24 cellular contexts compared by ENCODE assay signal in the genomic region with DNA sequence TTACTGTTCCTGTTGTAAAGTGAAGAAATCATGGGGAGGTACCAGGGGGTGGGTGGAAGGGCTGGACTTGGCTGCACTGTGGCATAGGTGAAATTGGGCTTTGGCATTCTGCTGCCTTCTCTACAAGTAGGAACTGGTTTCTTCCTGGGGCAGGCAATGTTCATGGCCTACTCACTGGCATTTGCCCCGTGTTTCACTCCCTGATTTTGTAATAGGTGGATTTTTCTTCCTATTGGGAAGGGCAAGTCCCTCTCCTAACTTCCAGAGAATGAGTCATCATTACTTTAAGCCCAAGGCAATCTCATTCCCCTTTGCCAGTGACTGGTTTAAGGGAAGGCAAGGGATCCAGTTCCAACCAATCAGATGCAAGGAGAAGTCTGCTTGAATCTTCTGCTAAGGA.
DNase-seq lines count a peak whose midpoint lies in the region; ATAC-seq, FAIRE-seq and TF ChIP-seq lines count a peak whose summit lies in the region.
"Had no signal": no experiment of that assay in that cellular context is flagged by ENCODE, and none has a peak within 500 bp of the region (broad histone marks: within the 10 kb centered on the region; RNA-seq: fewer than 3 reads in every experiment).

No MANE protein-coding gene starts in this region.

- H3K36me3 Mint-ChIP-seq in H9 (ENCODE audit: insufficient read depth in 1 of 3, low read depth in 3 of 3) = peaks cover 0 to 2% (median 0%) of the 10 kb centered on the region in 3 experiments; a peak in 5 of 7 replicates
- no peaks in the 10 kb centered on the region for H3K36me3 Mint-ChIP-seq in stimulated activated effector memory CD8-positive, alpha-beta T cell treated with anti-CD3 and anti-CD28 coated beads, Interleukin-12 subunit alpha, Interleukin-12 subunit beta, amount 100 ng/mL, for 72 hours

- TF ChIP-seq CTCF in bronchial epithelial cell (IDR thresholded peaks at IDR 0.05; ENCODE audit: insufficient read depth, low read length, severe bottlenecking) (no peak), HepG2 (CRISPR knock-in tag; IDR thresholded peaks at IDR 0.05) (no peak), H9 (conservative IDR thresholded peaks at IDR 0.05) (no peak), GM13977 (IDR thresholded peaks at IDR 0.05; ENCODE audit: extremely low read depth, insufficient read depth, missing control alignments) (no peak)

- no peak overlapping the region for H3K18ac ChIP-seq in H9 (ENCODE audit: insufficient read length, low read depth, low read length)

- BruUV-seq in HepG2 (replicated peaks; lab: Mats Ljungman, UMichigan) = no TSS peak

- no peak for FAIRE-seq in bronchial epithelial cell (lab: Jason Lieb, UNC)
- no peak for FAIRE-seq in HepG2 (lab: Jason Lieb, UNC)
- FAIRE-seq: HTR-8/SVneo had no signal

- H3K27me3 Mint-ChIP-seq in H9 (ENCODE audit: low read depth) = no peaks in the 10 kb centered on the region
- H3K27me3 Mint-ChIP-seq: activated CD4-positive, alpha-beta T cell treated with anti-CD3 and anti-CD28 coated beads, Interleukin-2, amount 10 ng/mL, durations not matched to agents 7 days and 5 days; activated naive CD8-positive, alpha-beta T cell; activated T-helper 17 cell treated with anti-CD3 and anti-CD28 coated beads, Interleukin-2, amount 50 U/mL, for 72 hours had no signal

- H3K79me1 ChIP-seq in H9 (ENCODE audit: insufficient read depth, low read depth, low read length, poor library complexity, severe bottlenecking) = no peaks in the 10 kb centered on the region

- H3T11ph ChIP-seq in H9 (ENCODE audit: low read length) = no peak overlapping the region

- no peak overlapping the region for H3K9ac ChIP-seq in HepG2 (ENCODE audit: insufficient read depth, low read depth, low read length)
- no peak overlapping the region for H3K9ac ChIP-seq in H9 (ENCODE audit: extremely low read depth, insufficient read length, low read length)

- H2AFZ ChIP-seq in HepG2 (ENCODE audit: low read length) = no peak overlapping the region
- H2AFZ ChIP-seq in H9 (ENCODE audit: low read length) = no peak overlapping the region

- H2BK12ac ChIP-seq in H9 (ENCODE audit: insufficient read length, low read depth, low read length) = no peak overlapping the region

- H3K4me2 ChIP-seq in HepG2 (ENCODE audit: low read depth, low read length) = no peak overlapping the region
- H3K4me2 ChIP-seq in H9 (ENCODE audit: insufficient read depth, insufficient read length, low read length) = no peak overlapping the region

- peaks cover 12% of the 10 kb centered on the region for H3K4me1 ChIP-seq in HepG2 (ENCODE audit: insufficient read depth, low read length)
- H3K4me1 ChIP-seq in H9 (ENCODE audit: insufficient read depth, low read length) = no peaks in the 10 kb centered on the region
- H3K4me1 ChIP-seq: lower lobe of right lung had no signal

- H4K91ac ChIP-seq in H9 (ENCODE audit: insufficient read length, low read depth, low read length) = no peak overlapping the region

- no peak overlapping the region for H3K27ac Mint-ChIP-seq in H9
- no peak overlapping the region for H3K27ac Mint-ChIP-seq in stimulated activated effector memory CD8-positive, alpha-beta T cell treated with anti-CD3 and anti-CD28 coated beads, Interleukin-12 subunit alpha, Interleukin-12 subunit beta, amount 100 ng/mL, for 72 hours
- H3K27ac Mint-ChIP-seq: activated CD4-positive, alpha-beta T cell treated with anti-CD3 and anti-CD28 coated beads, Interleukin-2, amount 10 ng/mL, durations not matched to agents 7 days and 5 days; activated naive CD8-positive, alpha-beta T cell; activated T-helper 17 cell treated with anti-CD3 and anti-CD28 coated beads, Interleukin-2, amount 50 U/mL, for 72 hours; T-helper 1 cell treated with Interleukin-12 subunit alpha and Interleukin-12 subunit beta and Interleukin-4 antibody, amounts not matched to agents 30 μg/mL and 1 μg/mL, for 36 hours had no signal

- DNase-seq in EL (peak; percentile 43), M059J (ENCODE audit: low read depth) (peak; percentile 80), bronchial epithelial cell (ENCODE audit: low read depth) (peak; percentile 100), HepG2 (ENCODE audit: low spot score) (no peak), H9 (no peak), GM13977 (ENCODE audit: low spot score) (no peak)
- no peak for DNase-seq in stimulated activated effector memory CD8-positive, alpha-beta T cell treated with anti-CD3 and anti-CD28 coated beads, Interleukin-12 subunit alpha, Interleukin-12 subunit beta, amount 100 ng/mL, for 72 hours (ENCODE audit: low spot score in 2 of 2)
- DNase-seq: ACHN; activated CD4-positive, alpha-beta T cell treated with anti-CD3 and anti-CD28 coated beads, Interleukin-2, amount 10 ng/mL, durations not matched to agents 7 days and 5 days; effector memory CD4-positive, alpha-beta T cell; GF-D8; islet precursor cell; lower lobe of right lung; MM.1S; NCI-H1694; NCI-H748 treated with DMSO at 0.1 percent for 48 hours; ovary had no signal

- H4K20me1 ChIP-seq in HepG2 (ENCODE audit: insufficient read depth, low read length) (no peaks in the 10 kb centered on the region), H9 (ENCODE audit: control insufficient read depth, insufficient read depth, insufficient read length) (no peaks in the 10 kb centered on the region)

- POLR2A ChIA-PET in HepG2 (lab: Yijun Ruan, JAX) = no interaction called here

- no peak overlapping the region for H3K4ac ChIP-seq in H9 (ENCODE audit: low read depth, low read length)

- no peak overlapping the region for H3K4me3 Mint-ChIP-seq in H9
- H3K4me3 Mint-ChIP-seq in stimulated activated effector memory CD8-positive, alpha-beta T cell treated with anti-CD3 and anti-CD28 coated beads, Interleukin-12 subunit alpha, Interleukin-12 subunit beta, amount 100 ng/mL, for 72 hours = no peak overlapping the region
- H3K4me3 Mint-ChIP-seq: activated CD4-positive, alpha-beta T cell treated with anti-CD3 and anti-CD28 coated beads, Interleukin-2, amount 10 ng/mL, durations not matched to agents 7 days and 5 days; activated naive CD8-positive, alpha-beta T cell; activated T-helper 17 cell treated with anti-CD3 and anti-CD28 coated beads, Interleukin-2, amount 50 U/mL, for 72 hours; T-helper 1 cell treated with Interleukin-12 subunit alpha and Interleukin-12 subunit beta and Interleukin-4 antibody, amounts not matched to agents 30 μg/mL and 1 μg/mL, for 36 hours had no signal

- H2BK20ac ChIP-seq in H9 (ENCODE audit: low read depth, low read length, poor library complexity, severe bottlenecking) = no peak overlapping the region

- no peak for TF ChIP-seq RAD21 in HepG2 (CRISPR knock-in tag; IDR thresholded peaks at IDR 0.05)

- no peak for TF ChIP-seq POLR2A in HepG2 (IDR thresholded peaks at IDR 0.05; ENCODE audit: insufficient read depth in 1 of 2, low read depth in 2 of 2, low read length in 2 of 2)

- in situ Hi-C loops in HepG2 (cut with HindIII; ENCODE audit: extremely low pct_ligation_motif_present, low pct_unique_long_range_greater_than_20kb) (no loop called here), GM13977 (cut with MboI; ENCODE audit: low pct_unique_long_range_greater_than_20kb, low sequenced_read_pairs, unreplicated experiment) (no loop called here)

- H2AK5ac ChIP-seq in H9 (ENCODE audit: insufficient read length, low read length) = no peak overlapping the region

- no peak overlapping the region for H2BK5ac ChIP-seq in H9 (ENCODE audit: insufficient read length, low read length)

- no peak overlapping the region for H4K5ac ChIP-seq in H9 (ENCODE audit: insufficient read length, low read depth, low read length)

- ATAC-seq in HepG2 = no peak
- ATAC-seq in stimulated activated effector memory CD8-positive, alpha-beta T cell treated with anti-CD3 and anti-CD28 coated beads, Interleukin-12 subunit alpha, Interleukin-12 subunit beta, amount 100 ng/mL, for 72 hours = no peak
- no peak for ATAC-seq in HG03460 (IDR thresholded peaks at IDR 0.05; ENCODE audit: unreplicated experiment)
- ATAC-seq: activated T-helper 17 cell treated with anti-CD3 and anti-CD28 coated beads, Interleukin-2, amount 50 U/mL, for 72 hours; lower lobe of right lung had no signal

- no peak overlapping the region for H3K23ac ChIP-seq in H9 (ENCODE audit: insufficient read length, low read depth, low read length)

- H3K14ac ChIP-seq in H9 (ENCODE audit: insufficient read depth, low read length) = no peak overlapping the region

- H3K56ac ChIP-seq in H9 (ENCODE audit: insufficient read length, low read depth, low read length) = no peak overlapping the region

- H3K9me3 Mint-ChIP-seq in H9 = peaks cover 8% of the 10 kb centered on the region in 2 experiments; a peak in 3 of 5 replicates
- no peaks in the 10 kb centered on the region for H3K9me3 Mint-ChIP-seq in stimulated activated effector memory CD8-positive, alpha-beta T cell treated with anti-CD3 and anti-CD28 coated beads, Interleukin-12 subunit alpha, Interleukin-12 subunit beta, amount 100 ng/mL, for 72 hours

- no peak overlapping the region for H2BK120ac ChIP-seq in H9 (ENCODE audit: low read depth, low read length, poor library complexity, severe bottlenecking)

- H3K23me2 ChIP-seq in H9 (ENCODE audit: insufficient read length, low read depth, low read length, poor library complexity, severe bottlenecking) = no peaks in the 10 kb centered on the region

- no peak overlapping the region for H4K8ac ChIP-seq in H9 (replicated peaks; ENCODE audit: insufficient read length, low read depth, low read length)

- H3K36me3 ChIP-seq in bronchial epithelial cell (ENCODE audit: control insufficient read depth, insufficient read depth, low read length) (no peaks in the 10 kb centered on the region), HepG2 (replicated peaks in 1 of 2; ENCODE audit: control insufficient read depth in 1 of 2, insufficient read depth in 2 of 2, low read length in 2 of 2) (no peaks in the 10 kb centered on the region)
- H3K36me3 ChIP-seq: lower lobe of right lung, ovary, suprapubic skin had no signal

- intact Hi-C loops in HepG2 (cut with micrococcal nuclease; ENCODE audit: unreplicated experiment) = no loop called here

- H3K4me3 ChIP-seq in bronchial epithelial cell (ENCODE audit: low read depth, low read length) = no peak overlapping the region
- H3K4me3 ChIP-seq in HepG2 (replicated peaks in 1 of 3; ENCODE audit: insufficient read depth in 1 of 3, low read depth in 2 of 3, low read length in 3 of 3) = no peak overlapping the region
- H3K4me3 ChIP-seq: lower lobe of right lung, ovary, suprapubic skin had no signal

- peaks cover under 1% of the 10 kb centered on the region; the same call in 1 of the 2 replicates for H3K9me3 ChIP-seq in HepG2 (ENCODE audit: low read length)
- no peaks in the 10 kb centered on the region for H3K9me3 ChIP-seq in H9 (ENCODE audit: control insufficient read depth, low read depth, low read length)
- H3K9me3 ChIP-seq: ovary, suprapubic skin had no signal

- no peaks in the 10 kb centered on the region for H3K27me3 ChIP-seq in bronchial epithelial cell (ENCODE audit: control insufficient read depth, insufficient read depth, low read length)
- no peaks in the 10 kb centered on the region for H3K27me3 ChIP-seq in HepG2 (ENCODE audit: control insufficient read depth in 1 of 2, insufficient read depth in 2 of 2, low read length in 2 of 2)
- H3K27me3 ChIP-seq in H9 (ENCODE audit: insufficient read depth, low read length) = no peaks in the 10 kb centered on the region; the same call in 1 of the 2 replicates
- H3K27me3 ChIP-seq: ovary, suprapubic skin had no signal

- H3K79me2 ChIP-seq in HepG2 (ENCODE audit: insufficient read depth, low read length) = no peaks in the 10 kb centered on the region
- no peaks in the 10 kb centered on the region for H3K79me2 ChIP-seq in H9 (ENCODE audit: insufficient read depth, low read length)

- H3K4me1 Mint-ChIP-seq in H9 = no peaks in the 10 kb centered on the region
- H3K4me1 Mint-ChIP-seq in stimulated activated effector memory CD8-positive, alpha-beta T cell treated with anti-CD3 and anti-CD28 coated beads, Interleukin-12 subunit alpha, Interleukin-12 subunit beta, amount 100 ng/mL, for 72 hours = no peaks in the 10 kb centered on the region
- H3K4me1 Mint-ChIP-seq: activated T-helper 17 cell treated with anti-CD3 and anti-CD28 coated beads, Interleukin-2, amount 50 U/mL, for 72 hours had no signal

- WGBS in HepG2 (ENCODE audit: low lambda C conversion rate) = 86% methylated on average over 1 of the region's 1 CpG
- WGBS in H9 (ENCODE audit: extremely low coverage, insufficient read length, low lambda C conversion rate) = no CpG with 5 or more reads among the region's 1 CpG

- H3K27ac ChIP-seq in HepG2 (ENCODE audit: extremely low read length, insufficient read depth, low read length) = no peak overlapping the region
- no peak overlapping the region for H3K27ac ChIP-seq in H9 (ENCODE audit: insufficient read length, low read depth, low read length)
- H3K27ac ChIP-seq: C4-2B, lower lobe of right lung, ovary, suprapubic skin had no signal

- CTCF ChIA-PET in HepG2 (lab: Yijun Ruan, JAX; ENCODE audit: low intra/inter-chr PET ratio, low total read pairs) = no interaction called here

- no peak for TF ChIP-seq EP300 in HepG2 (IDR thresholded peaks at IDR 0.05; ENCODE audit: low read depth in 2 of 2, low read length in 2 of 2)
- no peak for TF ChIP-seq EP300 in HepG2 (CRISPR knock-in tag; IDR thresholded peaks at IDR 0.05; ENCODE audit: borderline replicate concordance)

- H2BK15ac ChIP-seq in H9 (ENCODE audit: low read depth, low read length) = no peak overlapping the region

Comparison
In these comparisons a context has a peak if more than half of its experiments do, and no peak if none do; other contexts are left out.
1. DNase-seq: peak in EL (single experiment), M059J (single experiment) and bronchial epithelial cell (single experiment); none in HepG2 (single experiment), H9 (single experiment), stimulated activated effector memory CD8-positive, alpha-beta T cell treated with anti-CD3 and anti-CD28 coated beads, Interleukin-12 subunit alpha, Interleukin-12 subunit beta, amount 100 ng/mL, for 72 hours (0 of 2) and GM13977 (single experiment).